Comparison of ENCODE assay signal across 8 cellular contexts in genomic region chr17:15828727-15829314, GRCh38.
DNase-seq lines count a peak whose midpoint lies in the region; ATAC-seq, FAIRE-seq and TF ChIP-seq lines count a peak whose summit lies in the region.
"Not testable (repeated sequence)": the region's sequence is repeated elsewhere in the genome, so short reads cannot be mapped to it uniquely, and the experiment has no call there.

No MANE protein-coding gene starts in this region.

- not testable (repeated sequence) for H3K4me1 ChIP-seq in gastrocnemius medialis, uterus

- TF ChIP-seq CTCF in gastrocnemius medialis (IDR thresholded peaks at IDR 0.05 in 4 of 5, conservative IDR thresholded peaks at IDR 0.05 in 1 of 5) (peak; percentile 42 to 72 (median 59)), uterus (IDR thresholded peaks at IDR 0.05) (peak; percentile 67 to 93 (median 87))

- ATAC-seq in gastrocnemius medialis = peak; percentile 44 to 56

- TF ChIP-seq POLR2A in GM12891 (IDR thresholded peaks at IDR 0.05; ENCODE audit: low read depth, low read length); gastrocnemius medialis (IDR thresholded peaks at IDR 0.05); uterus (IDR thresholded peaks at IDR 0.05): not testable (repeated sequence)

- not testable (repeated sequence) for H3K27ac ChIP-seq in caudate nucleus (ENCODE audit: low read depth, low read length); gastrocnemius medialis; uterus

- H3K4me3 ChIP-seq in Jurkat, Clone E6-1 (ENCODE audit: low read length); uterus: not testable (repeated sequence)
- H3K4me3 ChIP-seq in gastrocnemius medialis = peak overlapping the region in 1 of 4 donors; percentile 25

- H3K36me3 ChIP-seq in gastrocnemius medialis, uterus: not testable (repeated sequence)

- in situ Hi-C loops in gastrocnemius medialis (cut with MboI; ENCODE audit: low sequenced_read_pairs in 4 of 4) = loop anchor here in 2 of 4 donors (25.0 kb wide), 1 partner anchor 158 kb away; the partner anchor contains the start of genes TTC19 (in 2 of the 2) and ZSWIM7 (in 2 of the 2)

- H3K27me3 ChIP-seq in gastrocnemius medialis, uterus: not testable (repeated sequence)

- intact Hi-C loops in gastrocnemius medialis (cut with DNase I; ENCODE audit: low total_unique reads) = loop anchor here (2.0 kb wide), 1 partner anchor 170 kb away; the partner anchor contains the start of genes TTC19 and ZSWIM7
- intact Hi-C loops in uterus (cut with DNase I; ENCODE audit: low total_unique reads) = not testable (repeated sequence)

- not testable (repeated sequence) for DNase-seq in GM12891 (ENCODE audit: insufficient read length, low spot score)
- peak; percentile 60 for DNase-seq in Jurkat, Clone E6-1 (ENCODE audit: low read depth, low spot score)
- DNase-seq in NOMO-1 treated with dmso at 0.1 percent for 144 hours (lab: John Stamatoyannopoulos, UW; ENCODE audit: unreplicated experiment) (peak; percentile 42), caudate nucleus (lab: John Stamatoyannopoulos, UW) (peak in 59 of 61 donors; percentile 2 to 79 (median 51)), iPS-NIHi11 (ENCODE audit: low spot score) (peak; percentile 28), gastrocnemius medialis (peak; percentile 12 to 41), uterus (peak; percentile 67 to 80)
- DNase-seq in activated CD4-positive, alpha-beta T cell treated with anti-CD3 and anti-CD28 coated beads, Interleukin-2, amount 50 U/mL, for 1 hour = peak; percentile 69

- H3K9me3 ChIP-seq in gastrocnemius medialis, uterus: not testable (repeated sequence)

- peak; percentile 82 for FAIRE-seq in GM12891 (lab: Jason Lieb, UNC)
